ENCODE assay signal across 1 cellular context in the genomic region with DNA sequence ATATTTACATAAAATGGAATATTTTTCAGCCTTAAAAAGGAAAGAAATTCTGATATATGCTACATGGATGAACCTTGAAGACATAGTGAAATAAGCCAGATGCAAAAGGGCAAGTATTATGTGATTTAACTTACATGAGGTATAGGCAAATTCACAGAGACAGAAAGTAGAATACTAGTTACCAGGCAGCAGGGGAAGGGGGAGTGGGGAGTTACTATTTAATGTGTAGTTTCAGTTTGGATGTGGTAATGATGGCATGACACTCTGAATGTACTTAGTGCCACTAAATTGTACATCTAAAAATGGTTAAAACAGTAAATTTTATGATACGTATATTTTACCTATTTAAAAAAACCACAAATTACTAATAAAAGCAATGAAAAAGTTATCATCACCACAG.
TF ChIP-seq lines count a peak whose summit lies in the region.

No MANE protein-coding gene starts in this region.

TF ChIP-seq in GM12878, 131 proteins besides CTCF, POLR2A, EP300 and RAD21 (continued from another document):
- no peak for TF ChIP-seq IRF5 (IDR thresholded peaks at IDR 0.05; ENCODE audit: borderline replicate concordance)
- TF ChIP-seq, protein P1, sequence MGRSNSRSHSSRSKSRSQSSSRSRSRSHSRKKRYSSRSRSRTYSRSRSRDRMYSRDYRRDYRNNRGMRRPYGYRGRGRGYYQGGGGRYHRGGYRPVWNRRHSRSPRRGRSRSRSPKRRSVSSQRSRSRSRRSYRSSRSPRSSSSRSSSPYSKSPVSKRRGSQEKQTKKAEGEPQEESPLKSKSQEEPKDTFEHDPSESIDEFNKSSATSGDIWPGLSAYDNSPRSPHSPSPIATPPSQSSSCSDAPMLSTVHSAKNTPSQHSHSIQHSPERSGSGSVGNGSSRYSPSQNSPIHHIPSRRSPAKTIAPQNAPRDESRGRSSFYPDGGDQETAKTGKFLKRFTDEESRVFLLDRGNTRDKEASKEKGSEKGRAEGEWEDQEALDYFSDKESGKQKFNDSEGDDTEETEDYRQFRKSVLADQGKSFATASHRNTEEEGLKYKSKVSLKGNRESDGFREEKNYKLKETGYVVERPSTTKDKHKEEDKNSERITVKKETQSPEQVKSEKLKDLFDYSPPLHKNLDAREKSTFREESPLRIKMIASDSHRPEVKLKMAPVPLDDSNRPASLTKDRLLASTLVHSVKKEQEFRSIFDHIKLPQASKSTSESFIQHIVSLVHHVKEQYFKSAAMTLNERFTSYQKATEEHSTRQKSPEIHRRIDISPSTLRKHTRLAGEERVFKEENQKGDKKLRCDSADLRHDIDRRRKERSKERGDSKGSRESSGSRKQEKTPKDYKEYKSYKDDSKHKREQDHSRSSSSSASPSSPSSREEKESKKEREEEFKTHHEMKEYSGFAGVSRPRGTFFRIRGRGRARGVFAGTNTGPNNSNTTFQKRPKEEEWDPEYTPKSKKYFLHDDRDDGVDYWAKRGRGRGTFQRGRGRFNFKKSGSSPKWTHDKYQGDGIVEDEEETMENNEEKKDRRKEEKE (IDR thresholded peaks at IDR 0.05) = no peak
- no peak for TF ChIP-seq HDAC2 (IDR thresholded peaks at IDR 0.05)
- TF ChIP-seq IRF3 (IDR thresholded peaks at IDR 0.05) = no peak
- TF ChIP-seq, protein P2, sequence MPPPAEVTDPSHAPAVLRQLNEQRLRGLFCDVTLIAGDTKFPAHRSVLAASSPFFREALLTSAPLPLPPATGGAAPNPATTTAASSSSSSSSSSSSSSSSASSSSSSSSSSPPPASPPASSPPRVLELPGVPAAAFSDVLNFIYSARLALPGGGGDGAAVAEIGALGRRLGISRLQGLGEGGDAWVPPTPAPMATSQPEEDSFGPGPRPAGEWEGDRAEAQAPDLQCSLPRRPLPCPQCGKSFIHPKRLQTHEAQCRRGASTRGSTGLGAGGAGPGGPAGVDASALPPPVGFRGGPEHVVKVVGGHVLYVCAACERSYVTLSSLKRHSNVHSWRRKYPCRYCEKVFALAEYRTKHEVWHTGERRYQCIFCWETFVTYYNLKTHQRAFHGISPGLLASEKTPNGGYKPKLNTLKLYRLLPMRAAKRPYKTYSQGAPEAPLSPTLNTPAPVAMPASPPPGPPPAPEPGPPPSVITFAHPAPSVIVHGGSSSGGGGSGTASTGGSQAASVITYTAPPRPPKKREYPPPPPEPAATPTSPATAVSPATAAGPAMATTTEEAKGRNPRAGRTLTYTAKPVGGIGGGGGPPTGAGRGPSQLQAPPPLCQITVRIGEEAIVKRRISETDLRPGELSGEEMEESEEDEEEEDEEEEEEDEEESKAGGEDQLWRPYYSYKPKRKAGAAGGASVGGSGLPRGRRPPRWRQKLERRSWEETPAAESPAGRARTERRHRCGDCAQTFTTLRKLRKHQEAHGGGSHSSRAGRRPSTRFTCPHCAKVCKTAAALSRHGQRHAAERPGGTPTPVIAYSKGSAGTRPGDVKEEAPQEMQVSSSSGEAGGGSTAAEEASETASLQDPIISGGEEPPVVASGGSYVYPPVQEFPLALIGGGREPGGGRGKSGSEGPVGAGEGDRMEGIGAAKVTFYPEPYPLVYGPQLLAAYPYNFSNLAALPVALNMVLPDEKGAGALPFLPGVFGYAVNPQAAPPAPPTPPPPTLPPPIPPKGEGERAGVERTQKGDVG (CRISPR knock-in tag; IDR thresholded peaks at IDR 0.05) = no peak
- no peak for TF ChIP-seq SUZ12 (IDR thresholded peaks at IDR 0.05; ENCODE audit: unreplicated experiment)
- no peak for TF ChIP-seq REST (IDR thresholded peaks at IDR 0.05; ENCODE audit: low read depth, low read length)
